In genomic region chr10:117720931-117721826, GRCh38 we compare ENCODE assay signal across 28 cellular contexts.
DNase-seq lines count a peak whose midpoint lies in the region; TF ChIP-seq lines count a peak whose summit lies in the region.
"Had no signal": no experiment of that assay in that cellular context is flagged by ENCODE, and none has a peak within 500 bp of the region (broad histone marks: within the 10 kb centered on the region; RNA-seq: fewer than 3 reads in every experiment).

No MANE protein-coding gene starts in this region.

- peak overlapping the region; percentile 83 for H2AFZ ChIP-seq in parathyroid adenoma

- H3K9me3 ChIP-seq in parathyroid adenoma (ENCODE audit: control insufficient read depth, low read length) (no peaks in the 10 kb centered on the region), tibial nerve (no peaks in the 10 kb centered on the region)
- H3K9me3 ChIP-seq: HAP-1, thoracic aorta had no signal

- H3K79me2 ChIP-seq in parathyroid adenoma: no peaks in the 10 kb centered on the region

- DNase-seq in NCI-H2196 (lab: John Stamatoyannopoulos, UW; ENCODE audit: unreplicated experiment) (peak; percentile 1), NCI-H2196 treated with DMSO at 0.1 percent for 48 hours (lab: John Stamatoyannopoulos, UW; ENCODE audit: unreplicated experiment) (no peak), iPS-NIHi11 (ENCODE audit: low spot score) (peak; percentile 82), T-helper 9 cell (no peak), tibial nerve (ENCODE audit: low spot score in 2 of 2) (no peak), HUDEP-2 (lab: John Stamatoyannopoulos, UW; ENCODE audit: unreplicated experiment in 76 of 76) (no peak), AG08395 (ENCODE audit: low spot score) (no peak)
- DNase-seq: activated B cell treated with CpG ODN at 0.5 μM for 24 hours; activated CD4-positive, alpha-beta T cell treated with anti-CD3 and anti-CD28 coated beads, Interleukin-2, amount 50 U/mL, for 48 hours; activated CD8-positive, alpha-beta memory T cell treated with anti-CD3 and anti-CD28 coated beads, Interleukin-2, amount 50 U/mL, for 4 hours; activated naive CD8-positive, alpha-beta T cell treated with anti-CD3 and anti-CD28 coated beads, Interleukin-2, amount 10 ng/mL, durations not matched to agents 7 days and 5 days; AML-193; CD8-positive, alpha-beta T cell; central memory CD4-positive, alpha-beta T cell; dermis blood vessel endothelial cell; DMS79; IMR-90; left cardiac atrium; NCI-H1105 treated with DMSO at 0.1 percent for 48 hours; NCI-H2029 treated with DMSO at 0.1 percent for 48 hours; right cardiac atrium; stimulated activated CD4-positive, alpha-beta T cell treated with anti-CD3 and anti-CD28 coated beads, Interleukin-12 subunit alpha, Interleukin-12 subunit beta, amount 100 ng/mL, for 4 hours; stimulated activated CD4-positive, alpha-beta T cell treated with anti-CD3 and anti-CD28 coated beads, Interleukin-4, amount 100 ng/mL, for 24 hours; stimulated activated naive B cell treated with anti-CD40 and anti-IgM and Interleukin-4, amounts not matched to agents 10 μg/mL and 1 μg/mL and 100 μg/mL, for 72 hours had no signal

- no peaks in the 10 kb centered on the region for H3K36me3 ChIP-seq in parathyroid adenoma (ENCODE audit: control insufficient read depth, insufficient read depth, low read length)
- H3K36me3 ChIP-seq in tibial nerve: no peaks in the 10 kb centered on the region
- H3K36me3 ChIP-seq: HAP-1, thoracic aorta had no signal

- H3K27ac ChIP-seq in parathyroid adenoma: no peak overlapping the region
- no peak overlapping the region for H3K27ac ChIP-seq in tibial nerve
- H3K27ac ChIP-seq: HL-60, thoracic aorta had no signal

- TF ChIP-seq CTCF in parathyroid adenoma (IDR thresholded peaks at IDR 0.05) (no peak), tibial nerve (IDR thresholded peaks at IDR 0.05) (no peak)

- H3K4me3 ChIP-seq in parathyroid adenoma (ENCODE audit: low read depth, low read length): no peak overlapping the region
- no peak overlapping the region for H3K4me3 ChIP-seq in tibial nerve
- H3K4me3 ChIP-seq: HAP-1, thoracic aorta had no signal

- TF ChIP-seq EP300 in tibial nerve (IDR thresholded peaks at IDR 0.05): no peak

- H3K27me3 ChIP-seq in parathyroid adenoma (ENCODE audit: control insufficient read depth, insufficient read depth, low read length): no peaks in the 10 kb centered on the region
- no peaks in the 10 kb centered on the region for H3K27me3 ChIP-seq in tibial nerve

- H3K9ac ChIP-seq in parathyroid adenoma: no peak overlapping the region

- peak overlapping the region; percentile 54 for H3K4me2 ChIP-seq in parathyroid adenoma (ENCODE audit: low read length)

- TF ChIP-seq POLR2A in tibial nerve (IDR thresholded peaks at IDR 0.05): no peak

- H3K4me1 ChIP-seq in parathyroid adenoma (no peaks in the 10 kb centered on the region), tibial nerve (no peaks in the 10 kb centered on the region)
- H3K4me1 ChIP-seq: HAP-1 had no signal

- 42 to 44% methylated on average over 21 of the region's 21 CpGs for WGBS in tibial nerve, 2 donors

Comparison
In these comparisons a context has a peak if more than half of its experiments do, and no peak if none do; other contexts are left out.
1. DNase-seq: peak in NCI-H2196 (single experiment) and iPS-NIHi11 (single experiment); none in NCI-H2196 treated with DMSO at 0.1 percent for 48 hours (single experiment), T-helper 9 cell (single experiment), tibial nerve (0 of 2), HUDEP-2 (0 of 76) and AG08395 (single experiment).